In the genomic region with DNA sequence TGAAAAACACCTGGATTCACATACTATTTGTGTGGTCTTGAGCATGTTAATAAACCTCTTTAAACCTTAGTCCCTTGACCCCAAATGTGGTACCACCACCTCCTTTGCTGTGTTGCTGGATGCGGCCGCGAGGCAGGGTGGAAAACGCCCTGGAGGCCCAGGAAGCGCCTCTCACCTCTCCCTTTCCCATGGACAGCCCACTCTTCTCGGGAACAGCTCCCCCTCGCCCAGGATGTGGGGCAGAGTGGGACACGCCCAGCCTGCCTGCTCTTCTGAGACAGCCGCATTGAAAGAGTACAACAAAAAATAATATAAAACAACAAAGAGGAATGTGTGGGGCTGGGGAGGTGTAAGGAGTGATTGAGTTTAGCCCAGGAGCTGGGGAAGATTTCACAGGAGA, we compare ENCODE assay signal across 17 cellular contexts.
A peak's percentile ranks its signal among the peaks of the same experiment; 100 is the strongest.
DNase-seq lines count a peak whose midpoint lies in the region; ATAC-seq, FAIRE-seq and TF ChIP-seq lines count a peak whose summit lies in the region.
"Had no signal": no experiment of that assay in that cellular context is flagged by ENCODE, and none has a peak within 500 bp of the region (broad histone marks: within the 10 kb centered on the region; RNA-seq: fewer than 3 reads in every experiment).

No MANE protein-coding gene starts in this region.

- 0 out of 2 replicates have a peak overlapping the region, but pooled peaks have one; percentile 32 for H2BK5ac ChIP-seq in H1 (ENCODE audit: low read depth, low read length)

- no peak overlapping the region for H2BK15ac ChIP-seq in H1 (ENCODE audit: low read length)

- H3K9me3 Mint-ChIP-seq in nephron, result peaks cover 14% of the 10 kb centered on the region
- H3K9me3 Mint-ChIP-seq in T-cell, result peaks cover 0 to 9% (median 0%) of the 10 kb centered on the region in 3 donors

- no peaks in the 10 kb centered on the region for H3K79me1 ChIP-seq in H1 (ENCODE audit: low read depth, low read length)

- no peak overlapping the region for H4K91ac ChIP-seq in H1 (replicated peaks; ENCODE audit: insufficient read length, low read length)

- H3K4ac ChIP-seq in H1 (replicated peaks; ENCODE audit: insufficient read length, low read depth, low read length), result no peak overlapping the region

- DNase-seq in heart right ventricle (no peak), Right ventricle myocardium superior (no peak), H1 (ENCODE audit: low read depth in 1 of 2, low spot score in 2 of 2) (no peak), SK-N-SH (no peak), T-cell (no peak)
- DNase-seq: COR-L47; Karpas-422; MM.1S; NCI-H2029 treated with DMSO at 0.1 percent for 48 hours; NCI-H226; NCI-H526; NK-92 treated with Interleukin-12 subunit alpha and Interleukin-12 subunit beta, amount 100 ng/mL, for 24 hours had no signal

- H4K20me1 ChIP-seq in H1 (replicated peaks in 1 of 2; ENCODE audit: control insufficient read depth in 1 of 2, insufficient read depth in 2 of 2, low read length in 2 of 2) (no peaks in the 10 kb centered on the region), SK-N-SH (ENCODE audit: insufficient read depth) (no peaks in the 10 kb centered on the region)

- H4K8ac ChIP-seq in H1 (ENCODE audit: extremely low read depth, insufficient read depth, low read length), result no peak overlapping the region

- H3K9ac ChIP-seq in H1 (replicated peaks in 1 of 4; ENCODE audit: extremely low read depth in 1 of 4, low read depth in 3 of 4, low read length in 3 of 4) (no peak overlapping the region), SK-N-SH (no peak overlapping the region)

- H3K9me3 ChIP-seq in heart right ventricle (peaks cover 0 to 11% (median 0%) of the 10 kb centered on the region in 11 donors), H1 (ENCODE audit: insufficient read depth in 2 of 2, low read depth in 1 of 2, low read length in 1 of 2) (no peaks in the 10 kb centered on the region), SK-N-SH (no peaks in the 10 kb centered on the region)

- no peak overlapping the region for H3K14ac ChIP-seq in H1 (ENCODE audit: insufficient read length)

- no peak overlapping the region for H2AK5ac ChIP-seq in H1 (ENCODE audit: low read depth, low read length)

- H3K36me3 Mint-ChIP-seq in nephron (ENCODE audit: low read depth), result peaks cover 5% of the 10 kb centered on the region
- no peaks in the 10 kb centered on the region for H3K36me3 Mint-ChIP-seq in T-cell

- H3K4me3 Mint-ChIP-seq in nephron, result peak overlapping the region in 1 of 3 experiments; percentile 6
- no peak overlapping the region for H3K4me3 Mint-ChIP-seq in T-cell

- peaks cover 7% of the 10 kb centered on the region for H3K27me3 Mint-ChIP-seq in nephron (ENCODE audit: low read depth)
- H3K27me3 Mint-ChIP-seq in T-cell, result no peaks in the 10 kb centered on the region

- no peaks in the 10 kb centered on the region for H3K36me3 ChIP-seq in heart right ventricle
- no peaks in the 10 kb centered on the region; a peak in 1 of 8 replicates for H3K36me3 ChIP-seq in H1 (ENCODE audit: control insufficient read depth in 2 of 4, insufficient read depth in 4 of 4, low read length in 3 of 4)
- H3K36me3 ChIP-seq in SK-N-SH (replicated peaks in 1 of 2; ENCODE audit: control insufficient read depth in 1 of 2, insufficient read depth in 2 of 2, low read length in 1 of 2), result no peaks in the 10 kb centered on the region

- TF ChIP-seq EP300 in H1 (IDR thresholded peaks at IDR 0.05; ENCODE audit: borderline replicate concordance in 1 of 2, low read depth in 2 of 2, low read length in 2 of 2) (no peak), SK-N-SH (IDR thresholded peaks at IDR 0.05; ENCODE audit: borderline replicate concordance in 1 of 2, low read depth in 1 of 2, low read length in 1 of 2) (no peak)

- H3K4me3 ChIP-seq in heart right ventricle (no peak overlapping the region), H1 (ENCODE audit: extremely low read depth in 1 of 4, insufficient read depth in 2 of 4, low read depth in 3 of 4, low read length in 4 of 4) (no peak overlapping the region), SK-N-SH (ENCODE audit: low read depth in 2 of 2, low read length in 1 of 2) (no peak overlapping the region)

- FAIRE-seq in H1 (lab: Jason Lieb, UNC), result no peak
- FAIRE-seq: A204.1 had no signal

- CTCF ChIA-PET in H1 (lab: Charles Lee; ENCODE audit: partially characterized antibody), result interaction anchor here (0.8 to 2.1 kb wide), 8 partner anchors 10 to 526 kb away, joined by 3 to 9 read pairs (median 3); no protein-coding TSS in a partner anchor
- CTCF ChIA-PET in SK-N-SH (lab: Yijun Ruan, JAX), result interaction anchor here (0.8 to 1.2 kb wide), 4 partner anchors 10 to 29 kb away, joined by 3 to 4 read pairs (median 3); no protein-coding TSS in a partner anchor
- CTCF ChIA-PET in T-cell (lab: Charles Lee), result interaction anchor here in 1 of 2 donors (0.6 kb wide), 1 partner anchor 14 kb away, joined by 3 read pairs; no protein-coding TSS in a partner anchor

- no peak overlapping the region for H3K4me2 ChIP-seq in H1 (ENCODE audit: insufficient read depth in 1 of 2, low read depth in 2 of 2, low read length in 2 of 2)
- H3K4me2 ChIP-seq in SK-N-SH, result no peak overlapping the region

- H2BK20ac ChIP-seq in H1 (ENCODE audit: low read length), result no peak overlapping the region

- H3K18ac ChIP-seq in H1 (ENCODE audit: extremely low read depth, low read length), result no peak overlapping the region

- no peak overlapping the region for H2BK12ac ChIP-seq in H1 (ENCODE audit: low read depth, low read length)

- TF ChIP-seq RAD21 in H1 (IDR thresholded peaks at IDR 0.05 in 1 of 2, conservative IDR thresholded peaks at IDR 0.05 in 1 of 2; ENCODE audit: low read depth in 2 of 2, low read length in 2 of 2) (no peak), SK-N-SH (IDR thresholded peaks at IDR 0.05; ENCODE audit: low read length) (no peak)

- H3F3A ChIP-seq in SK-N-SH (replicated peaks; ENCODE audit: insufficient read depth), result no peaks in the 10 kb centered on the region

- no peaks in the 10 kb centered on the region for H3K27me3 ChIP-seq in heart right ventricle
- H3K27me3 ChIP-seq in H1 (replicated peaks in 1 of 4; ENCODE audit: control insufficient read depth in 3 of 4, extremely low read depth in 1 of 4, insufficient read depth in 3 of 4, low read length in 3 of 4), result no peaks in the 10 kb centered on the region
- no peaks in the 10 kb centered on the region for H3K27me3 ChIP-seq in SK-N-SH (ENCODE audit: insufficient read depth)

- peak in 3 of 8 donors; percentile 23 to 68 (median 37) for ATAC-seq in heart right ventricle
- no peak for ATAC-seq in Right ventricle myocardium superior (ENCODE audit: poor library complexity)
- ATAC-seq in HG02840 (IDR thresholded peaks at IDR 0.05; ENCODE audit: low FRiP score, unreplicated experiment), result no peak
- ATAC-seq in HG03139 (IDR thresholded peaks at IDR 0.05; ENCODE audit: unreplicated experiment), result no peak
- ATAC-seq in T-cell (replicated peaks in 1 of 4), result no peak

- TF ChIP-seq POLR2A in H1 (IDR thresholded peaks at IDR 0.05; ENCODE audit: control extremely low read depth in 1 of 2, low read depth in 2 of 2, low read length in 2 of 2), result no peak

- no peak overlapping the region for H3K23ac ChIP-seq in H1 (ENCODE audit: insufficient read length)

- H3K4me1 Mint-ChIP-seq in nephron, result peaks cover 36% of the 10 kb centered on the region
- H3K4me1 Mint-ChIP-seq in T-cell, result peaks cover 0 to 3% (median 0%) of the 10 kb centered on the region in 3 donors

- H3K4me1 ChIP-seq in heart right ventricle (peaks cover 4 to 44% (median 27%) of the 10 kb centered on the region in 9 donors), H1 (replicated peaks in 1 of 4; ENCODE audit: control insufficient read depth in 3 of 4, insufficient read depth in 4 of 4, low read length in 3 of 4) (no peaks in the 10 kb centered on the region), SK-N-SH (ENCODE audit: control insufficient read depth in 1 of 2, insufficient read depth in 2 of 2, low read depth in 1 of 2, low read length in 1 of 2) (peaks cover 0 to 3% of the 10 kb centered on the region in 2 experiments; a peak in 1 of 4 replicates)

- no peak overlapping the region for H3K56ac ChIP-seq in H1 (replicated peaks; ENCODE audit: insufficient read length, low read depth, low read length)

- H2AFZ ChIP-seq in H1 (ENCODE audit: low read length), result peak overlapping the region; percentile 70; the same call in 1 of the 2 replicates
- no peak overlapping the region for H2AFZ ChIP-seq in SK-N-SH (ENCODE audit: low read depth)

- H3K27ac Mint-ChIP-seq in nephron, result peak overlapping the region; percentile 93 to 98 (median 96)
- no peak overlapping the region for H3K27ac Mint-ChIP-seq in T-cell

- no peak for TF ChIP-seq CTCF in heart right ventricle (IDR thresholded peaks at IDR 0.05)
- no peak for TF ChIP-seq CTCF in H1 (IDR thresholded peaks at IDR 0.05; ENCODE audit: control extremely low read depth in 1 of 3, insufficient read depth in 1 of 3, low read depth in 1 of 3, low read length in 3 of 3)
- TF ChIP-seq CTCF in nephron (IDR thresholded peaks at IDR 0.05; ENCODE audit: unreplicated experiment in 3 of 3), result no peak
- TF ChIP-seq CTCF in SK-N-SH (IDR thresholded peaks at IDR 0.05), result no peak

- intact Hi-C loops in heart right ventricle (cut with DNase I), result loop anchor here in 3 of 10 donors (5.0 to 10.0 kb wide), 4 partner anchors 92 to 544 kb away; no protein-coding TSS in a partner anchor
- intact Hi-C loops in Right ventricle myocardium superior (cut with DNase I), result no loop called here

- no peaks in the 10 kb centered on the region for H3K9me2 ChIP-seq in SK-N-SH

- no peaks in the 10 kb centered on the region for H3K79me2 ChIP-seq in H1 (ENCODE audit: control insufficient read depth in 1 of 2, insufficient read depth in 2 of 2, low read length in 2 of 2)
- no peaks in the 10 kb centered on the region for H3K79me2 ChIP-seq in SK-N-SH (ENCODE audit: insufficient read depth)

- no peaks in the 10 kb centered on the region for H3K23me2 ChIP-seq in H1 (ENCODE audit: low read depth, low read length)

- POLR2A ChIA-PET in H1 (lab: Charles Lee; ENCODE audit: partially characterized antibody) (no interaction called here), SK-N-SH (lab: Yijun Ruan, JAX) (no interaction called here), T-cell (lab: Charles Lee) (no interaction called here)

- H3K27ac ChIP-seq in heart right ventricle (peak overlapping the region in 7 of 10 donors; percentile 15 to 74 (median 48)), H1 (ENCODE audit: low read depth, low read length) (no peak overlapping the region), SK-N-SH (ENCODE audit: low read depth in 2 of 2, low read length in 1 of 2) (no peak overlapping the region)
- H3K27ac ChIP-seq: C4-2B had no signal

- no peak overlapping the region for H2BK120ac ChIP-seq in H1 (replicated peaks; ENCODE audit: low read depth, low read length)

- 69 to 76% methylated on average over 9 of the region's 9 CpGs for WGBS in heart right ventricle, 2 donors
- 98% methylated on average over 7 of the region's 9 CpGs; no CpG with 5 or more reads in 1 of the 2 experiments for WGBS in H1 (ENCODE audit: extremely low coverage in 1 of 2, insufficient coverage in 1 of 2, insufficient read length in 1 of 2, insufficient replicate concordance in 2 of 2, low coverage in 1 of 2, low lambda C conversion rate in 2 of 2, missing lambda C conversion rate in 1 of 2), 2 experiments
- WGBS in SK-N-SH (ENCODE audit: low lambda C conversion rate), result 82% methylated on average over 9 of the region's 9 CpGs

- no peak overlapping the region for H4K5ac ChIP-seq in H1 (ENCODE audit: insufficient read length, low read depth, low read length)

TF ChIP-seq in H1, 55 proteins besides CTCF, POLR2A, EP300 and RAD21 (continues in another document):
- TF ChIP-seq NRF1 (IDR thresholded peaks at IDR 0.05; ENCODE audit: low read depth, low read length), result no peak

Comparison
In these comparisons a context has a peak if more than half of its experiments do, and no peak if none do; other contexts are left out.
1. H3K27ac ChIP-seq: peak in heart right ventricle (7 of 10); none in H1 (single experiment) and SK-N-SH (0 of 2).
2. H3K27ac Mint-ChIP-seq: peak in nephron (3 of 3); none in T-cell (0 of 2).